ENCODE assay signal across 27 cellular contexts in genomic region chr17:20306924-20307323, GRCh38.
"Had no signal": no experiment of that assay in that cellular context is flagged by ENCODE, and none has a peak within 500 bp of the region (broad histone marks: within the 10 kb centered on the region; RNA-seq: fewer than 3 reads in every experiment).

No MANE protein-coding gene starts in this region.

- H3K27ac Mint-ChIP-seq: immature natural killer cell; nephron; progenitor cell of endocrine pancreas; stimulated activated naive CD8-positive, alpha-beta T cell treated with anti-CD3 and anti-CD28 coated beads, Interleukin-15, Interleukin-2, amounts not matched to agents 100 ng/mL and 50 ng/mL, for 24 hours; type B pancreatic cell had no signal

- H3K27ac ChIP-seq: left lung, lower lobe of right lung, right atrium auricular region, right lobe of liver, suprapubic skin, thoracic aorta, tibial artery, uterus had no signal

- H3K4me1 ChIP-seq: left lung, lower lobe of right lung, right atrium auricular region, right lobe of liver, suprapubic skin, uterus had no signal

- H3K27me3 Mint-ChIP-seq: naive thymus-derived CD8-positive, alpha-beta T cell; progenitor cell of endocrine pancreas; stimulated activated naive CD8-positive, alpha-beta T cell treated with anti-CD3 and anti-CD28 coated beads, Interleukin-15, Interleukin-2, amounts not matched to agents 100 ng/mL and 50 ng/mL, for 24 hours; type B pancreatic cell had no signal

- H3K36me3 ChIP-seq: lower lobe of right lung, right atrium auricular region, right lobe of liver, uterus had no signal

- H3K27me3 ChIP-seq: left lung, right atrium auricular region, right lobe of liver, suprapubic skin, tibial artery, uterus had no signal

- ATAC-seq: left colon; left lung; naive thymus-derived CD8-positive, alpha-beta T cell; right lobe of liver had no signal

- DNase-seq: hypothalamus; immature natural killer cell; kidney; left colon; left lung; lower lobe of right lung; mammary epithelial cell; mesenchymal stem cell; naive thymus-derived CD8-positive, alpha-beta T cell; nucleus accumbens; right lobe of liver; stimulated activated CD4-positive, alpha-beta T cell treated with anti-CD3 and anti-CD28 coated beads, Interleukin-1b, Interleukin-23, amount 100 ng/mL, for 48 hours; stimulated activated CD4-positive, alpha-beta T cell treated with anti-CD3 and anti-CD28 coated beads, Interleukin-2, amount 100 ng/mL, for 48 hours; stimulated activated CD4-positive, alpha-beta T cell treated with anti-CD3 and anti-CD28 coated beads, Interleukin-4, amount 100 ng/mL, for 4 hours; stimulated activated CD8-positive, alpha-beta memory T cell treated with anti-CD3 and anti-CD28 coated beads, Interleukin-4, amount 100 ng/mL, for 48 hours; stimulated activated naive CD4-positive, alpha-beta T cell; tibial artery; uterus had no signal

- H3K4me1 Mint-ChIP-seq: immature natural killer cell, neural crest cell had no signal

- H3K4me3 Mint-ChIP-seq: immature natural killer cell; naive thymus-derived CD8-positive, alpha-beta T cell; nephron; neural crest cell; stimulated activated naive CD8-positive, alpha-beta T cell treated with anti-CD3 and anti-CD28 coated beads, Interleukin-15, Interleukin-2, amounts not matched to agents 100 ng/mL and 50 ng/mL, for 24 hours; type B pancreatic cell had no signal

- H3K4me2 ChIP-seq: smooth muscle cell had no signal

- H3K4me3 ChIP-seq: left lung, lower lobe of right lung, right atrium auricular region, right lobe of liver, smooth muscle cell, suprapubic skin, thoracic aorta, tibial artery, uterus had no signal
